Comparison of ENCODE assay signal across 9 cellular contexts in the genomic region with DNA sequence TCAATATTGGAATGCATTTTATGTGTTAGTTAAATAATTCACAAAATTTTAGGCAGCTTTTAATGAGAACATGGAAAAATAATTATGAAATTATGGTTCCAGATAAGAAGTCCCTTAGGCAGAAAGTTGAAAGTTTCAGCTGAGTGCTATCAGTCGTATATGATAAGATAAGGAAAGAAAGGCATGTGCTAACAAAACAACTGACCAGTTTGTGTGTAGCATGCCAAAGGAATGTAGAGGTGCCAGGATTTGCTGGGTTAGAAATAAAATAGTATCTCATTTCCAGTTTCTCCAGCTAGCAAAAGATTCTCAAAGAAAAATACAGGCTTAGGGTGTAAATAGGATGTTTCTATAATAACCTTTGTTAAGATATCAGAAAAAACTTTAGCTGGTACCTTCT.
"Had no signal": no experiment of that assay in that cellular context is flagged by ENCODE, and none has a peak within 500 bp of the region (broad histone marks: within the 10 kb centered on the region; RNA-seq: fewer than 3 reads in every experiment).

No MANE protein-coding gene starts in this region.

- FAIRE-seq: HTR-8/SVneo, K562 had no signal

- ATAC-seq: HCT116, K562 had no signal

- H3K9ac ChIP-seq: GM23248 had no signal

- H2AFZ ChIP-seq: GM23248 had no signal

- H3K36me3 ChIP-seq: HAP-1 had no signal

- H3K4me3 ChIP-seq: GM23248, HAP-1, K562 had no signal

- H3K9me3 ChIP-seq: HAP-1 had no signal

- H3K4me3 Mint-ChIP-seq: HFFc6 had no signal

- H3K27ac ChIP-seq: GM23248 had no signal

- H3K27ac Mint-ChIP-seq: HFFc6 had no signal

- DNase-seq: GM23248, GOT3, H7, HFFc6, IMR-90 had no signal
